Comparison of ENCODE assay signal across 26 cellular contexts in the genomic region with DNA sequence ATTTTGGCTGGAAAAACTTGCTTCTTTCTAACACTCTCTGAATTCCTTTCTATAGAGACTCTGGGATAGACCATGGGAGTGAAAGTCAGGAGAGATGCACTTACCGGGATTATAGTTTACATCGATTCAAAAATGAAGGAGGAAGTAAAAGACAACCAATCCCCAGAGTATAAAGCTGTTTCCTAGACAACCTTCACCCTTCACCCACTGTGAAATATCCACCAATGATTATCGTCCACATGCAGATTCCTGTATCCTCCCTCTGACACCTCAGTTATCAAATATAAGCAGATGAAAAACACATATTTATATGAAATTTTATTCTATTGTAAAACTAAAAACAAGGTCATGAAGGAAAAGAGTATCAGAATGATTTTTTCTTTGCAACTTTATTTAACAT.
"Had no signal": no experiment of that assay in that cellular context is flagged by ENCODE, and none has a peak within 500 bp of the region (broad histone marks: within the 10 kb centered on the region; RNA-seq: fewer than 3 reads in every experiment).

No MANE protein-coding gene starts in this region.

- H3K4me3 Mint-ChIP-seq: dendritic cell treated with granulocyte-macrophage colony-stimulating factor and Interleukin-4, amounts not matched to agents 40 ng/mL and 50 ng/mL, for 4 days; effector memory CD8-positive, alpha-beta T cell; endodermal cell had no signal

- DNase-seq: colonic mucosa; cortex of kidney; dermis blood vessel endothelial cell; dorsolateral prefrontal cortex; effector CD4-positive, alpha-beta T cell; effector CD8-positive, alpha-beta T cell; effector memory CD4-positive, alpha-beta T cell; effector memory CD8-positive, alpha-beta T cell; endodermal cell; erythroblast; esophagus squamous epithelium; foreskin fibroblast; foreskin keratinocyte; foreskin melanocyte; gastrocnemius medialis; glutamatergic neuron; head of caudate nucleus; heart left ventricle; heart right ventricle had no signal

- FAIRE-seq: endothelial cell of umbilical vein had no signal

- H3K4me3 ChIP-seq: colonic mucosa, coronary artery, dorsolateral prefrontal cortex, esophagus muscularis mucosa, esophagus squamous epithelium, gastrocnemius medialis, gastroesophageal sphincter, heart left ventricle, heart right ventricle had no signal

- H3K4me1 ChIP-seq: colonic mucosa, esophagus squamous epithelium, foreskin keratinocyte, gastrocnemius medialis, heart left ventricle, heart right ventricle had no signal

- H3K27ac ChIP-seq: colonic mucosa, coronary artery, dorsolateral prefrontal cortex, epithelial cell of prostate, esophagus muscularis mucosa, esophagus squamous epithelium, foreskin keratinocyte, gastrocnemius medialis, gastroesophageal sphincter, heart left ventricle, heart right ventricle had no signal

- H3K4me1 Mint-ChIP-seq: endodermal cell had no signal

- H3K9me3 ChIP-seq: colonic mucosa, esophagus squamous epithelium had no signal

- H3K27ac Mint-ChIP-seq: dendritic cell treated with granulocyte-macrophage colony-stimulating factor and Interleukin-4, amounts not matched to agents 40 ng/mL and 50 ng/mL, for 4 days; effector memory CD8-positive, alpha-beta T cell; endodermal cell had no signal

- H3K27me3 ChIP-seq: colonic mucosa, dorsolateral prefrontal cortex, esophagus muscularis mucosa, esophagus squamous epithelium, foreskin keratinocyte, gastrocnemius medialis, gastroesophageal sphincter, heart left ventricle, heart right ventricle had no signal

- H3K27me3 Mint-ChIP-seq: dendritic cell treated with granulocyte-macrophage colony-stimulating factor and Interleukin-4, amounts not matched to agents 40 ng/mL and 50 ng/mL, for 4 days; effector memory CD8-positive, alpha-beta T cell had no signal

- H3K36me3 ChIP-seq: colonic mucosa, esophagus muscularis mucosa, esophagus squamous epithelium, gastrocnemius medialis, gastroesophageal sphincter, heart left ventricle, heart right ventricle had no signal

- ATAC-seq: effector memory CD8-positive, alpha-beta T cell; esophagus mucosa; foreskin keratinocyte; gastrocnemius medialis; gastroesophageal sphincter; heart left ventricle; heart right ventricle had no signal
